13 cellular contexts compared by ENCODE assay signal in genomic region chr15:42914728-42915497, GRCh38. TPM values are rescaled to one million over a fixed set of nuclear protein-coding genes. Genes with fewer than 3 reads are reported as not detected.
A peak's percentile ranks its signal among the peaks of the same experiment; 100 is the strongest.
DNase-seq lines count a peak whose midpoint lies in the region; ATAC-seq and TF ChIP-seq lines count a peak whose summit lies in the region.
"Had no signal": no experiment of that assay in that cellular context is flagged by ENCODE, and none has a peak within 500 bp of the region (broad histone marks: within the 10 kb centered on the region; RNA-seq: fewer than 3 reads in every experiment).

No MANE protein-coding gene starts in this region.

- no peak overlapping the region for H2BK5ac ChIP-seq in mesenchymal stem cell (ENCODE audit: low read depth, low read length, poor library complexity, severe bottlenecking)

- no peak overlapping the region for H2AK5ac ChIP-seq in mesenchymal stem cell (ENCODE audit: low read length, severe bottlenecking)

- no peak overlapping the region for H3K4ac ChIP-seq in mesenchymal stem cell (ENCODE audit: low read depth in 1 of 2, low read length in 2 of 2)

- CTCF ChIA-PET in activated CD8-positive, alpha-beta memory T cell treated with anti-CD3 and anti-CD28 coated beads, Interleukin-2, amount 10 ng/mL, durations not matched to agents 7 days and 5 days (lab: Charles Lee) = interaction anchor here (1.1 to 1.3 kb wide), 2 partner anchors 12 to 211 kb away, joined by 3 read pairs; no protein-coding TSS in a partner anchor

- no peaks in the 10 kb centered on the region for H3K27me3 Mint-ChIP-seq in activated CD8-positive, alpha-beta memory T cell treated with anti-CD3 and anti-CD28 coated beads, Interleukin-2, amount 10 ng/mL, durations not matched to agents 7 days and 5 days
- H3K27me3 Mint-ChIP-seq: activated CD4-positive, alpha-beta T cell treated with anti-CD3 and anti-CD28 coated beads, Interleukin-2, amount 10 ng/mL, durations not matched to agents 7 days and 5 days had no signal

- H3K27ac ChIP-seq in DND-41 (ENCODE audit: low read length) (peak overlapping the region; percentile 41; the same call in 1 of the 2 replicates), Karpas-422 (ENCODE audit: low read length) (peak overlapping the region; percentile 27), mesenchymal stem cell (ENCODE audit: low read length, poor library complexity, severe bottlenecking) (no peak overlapping the region), heart left ventricle (no peak overlapping the region)

- no peaks in the 10 kb centered on the region for H3K27me3 ChIP-seq in DND-41 (ENCODE audit: insufficient read depth, low read length, poor library complexity)
- no peaks in the 10 kb centered on the region for H3K27me3 ChIP-seq in Karpas-422 (ENCODE audit: low read length)
- no peaks in the 10 kb centered on the region for H3K27me3 ChIP-seq in mesenchymal stem cell (ENCODE audit: control insufficient read depth in 1 of 2, insufficient read depth in 1 of 2, low read length in 2 of 2)
- no peaks in the 10 kb centered on the region for H3K27me3 ChIP-seq in heart left ventricle

- no peaks in the 10 kb centered on the region for H3K9me2 ChIP-seq in Karpas-422 (replicated peaks; ENCODE audit: insufficient read depth, low read length)

- no peaks in the 10 kb centered on the region for H3K9me3 Mint-ChIP-seq in activated CD8-positive, alpha-beta memory T cell treated with anti-CD3 and anti-CD28 coated beads, Interleukin-2, amount 10 ng/mL, durations not matched to agents 7 days and 5 days (ENCODE audit: low read depth)
- H3K9me3 Mint-ChIP-seq: activated CD4-positive, alpha-beta T cell treated with anti-CD3 and anti-CD28 coated beads, Interleukin-2, amount 10 ng/mL, durations not matched to agents 7 days and 5 days; activated naive CD4-positive, alpha-beta T cell treated with anti-CD3 and anti-CD28 coated beads for 36 hours had no signal

- no peak overlapping the region for H3K23ac ChIP-seq in mesenchymal stem cell (ENCODE audit: low read length in 2 of 2)

- H3K18ac ChIP-seq in mesenchymal stem cell (ENCODE audit: low read depth in 1 of 2, low read length in 2 of 2) = no peak overlapping the region

- ATAC-seq in DND-41 (ENCODE audit: insufficient read depth, low read depth) (peak; percentile 66), heart left ventricle (no peak)
- ATAC-seq in activated CD8-positive, alpha-beta memory T cell treated with anti-CD3 and anti-CD28 coated beads, Interleukin-2, amount 10 ng/mL, durations not matched to agents 7 days and 5 days = no peak
- ATAC-seq: mucosa of descending colon had no signal

- no peak overlapping the region for H2BK120ac ChIP-seq in mesenchymal stem cell (ENCODE audit: low read depth, low read length)

- peaks cover 11% of the 10 kb centered on the region for H3K79me1 ChIP-seq in mesenchymal stem cell (replicated peaks; ENCODE audit: low read length, poor library complexity, severe bottlenecking)

- no peak overlapping the region for H3K27ac Mint-ChIP-seq in activated CD8-positive, alpha-beta memory T cell treated with anti-CD3 and anti-CD28 coated beads, Interleukin-2, amount 10 ng/mL, durations not matched to agents 7 days and 5 days
- H3K27ac Mint-ChIP-seq: activated CD4-positive, alpha-beta T cell treated with anti-CD3 and anti-CD28 coated beads, Interleukin-2, amount 10 ng/mL, durations not matched to agents 7 days and 5 days; activated naive CD4-positive, alpha-beta T cell treated with anti-CD3 and anti-CD28 coated beads for 36 hours had no signal

- H3K36me3 ChIP-seq in DND-41 (ENCODE audit: insufficient read depth, low read length) = no peaks in the 10 kb centered on the region
- no peaks in the 10 kb centered on the region for H3K36me3 ChIP-seq in Karpas-422 (ENCODE audit: insufficient read depth, low read length)
- H3K36me3 ChIP-seq in mesenchymal stem cell (ENCODE audit: control insufficient read depth in 1 of 2, insufficient read depth in 2 of 2, low read depth in 1 of 2, low read length in 2 of 2) = no peaks in the 10 kb centered on the region
- no peaks in the 10 kb centered on the region for H3K36me3 ChIP-seq in heart left ventricle

- no peak overlapping the region for H3K4me3 ChIP-seq in DND-41 (ENCODE audit: low read depth in 1 of 2, low read length in 2 of 2)
- H3K4me3 ChIP-seq in Karpas-422 (ENCODE audit: low read length) = peak overlapping the region; percentile 33
- H3K4me3 ChIP-seq in WI38 (ENCODE audit: low read depth, low read length) = peak overlapping the region; percentile 13
- peak overlapping the region in 1 of 2 experiments; percentile 42 for H3K4me3 ChIP-seq in mesenchymal stem cell (ENCODE audit: insufficient read depth in 1 of 2, low read depth in 1 of 2, low read length in 2 of 2)
- peak overlapping the region in 3 of 12 donors; percentile 4 to 29 (median 14) for H3K4me3 ChIP-seq in heart left ventricle
- H3K4me3 ChIP-seq: mucosa of descending colon, skin epidermis had no signal

- 60% methylated on average over 2 of the region's 5 CpGs for WGBS in mesenchymal stem cell
- 74 to 75% (median 74%) methylated on average over 5 of the region's 5 CpGs for WGBS in heart left ventricle, 4 donors

- DNase-seq in DND-41 (no peak), Karpas-422 (no peak), mesenchymal stem cell (peak; percentile 45), GM03348 (ENCODE audit: low spot score) (no peak), heart left ventricle (no peak), GOT3 (lab: John Stamatoyannopoulos, UW) (no peak)
- DNase-seq in activated CD8-positive, alpha-beta memory T cell treated with anti-CD3 and anti-CD28 coated beads, Interleukin-2, amount 10 ng/mL, durations not matched to agents 7 days and 5 days = no peak
- DNase-seq: activated CD4-positive, alpha-beta T cell treated with anti-CD3 and anti-CD28 coated beads, Interleukin-2, amount 10 ng/mL, durations not matched to agents 7 days and 5 days; activated naive CD4-positive, alpha-beta T cell treated with anti-CD3 and anti-CD28 coated beads for 36 hours; mucosa of descending colon; SHP77 had no signal

- no peak overlapping the region for H4K8ac ChIP-seq in mesenchymal stem cell (ENCODE audit: low read length)

- H3K9ac ChIP-seq in DND-41 (ENCODE audit: low read depth, low read length) (no peak overlapping the region), Karpas-422 (ENCODE audit: low read length) (peak overlapping the region; percentile 10; the same call in 1 of the 2 replicates), mesenchymal stem cell (ENCODE audit: low read length) (peak overlapping the region; percentile 28)

- H3K9me3 ChIP-seq in DND-41 (ENCODE audit: insufficient read depth, low read length, severe bottlenecking) (no peaks in the 10 kb centered on the region), Karpas-422 (ENCODE audit: low read length) (no peaks in the 10 kb centered on the region), mesenchymal stem cell (ENCODE audit: control insufficient read depth, low read length) (no peaks in the 10 kb centered on the region), heart left ventricle (no peaks in the 10 kb centered on the region)
- H3K9me3 ChIP-seq: mucosa of descending colon had no signal

- H3K4me1 ChIP-seq in DND-41 (ENCODE audit: insufficient read depth, low read length) = peaks cover 38% of the 10 kb centered on the region
- peaks cover 49% of the 10 kb centered on the region for H3K4me1 ChIP-seq in Karpas-422 (ENCODE audit: low read length)
- no peaks in the 10 kb centered on the region for H3K4me1 ChIP-seq in mesenchymal stem cell (ENCODE audit: control insufficient read depth, insufficient read depth, low read depth, low read length)
- H3K4me1 ChIP-seq in heart left ventricle = peaks cover 0 to 50% (median 15%) of the 10 kb centered on the region in 12 donors

- no peak overlapping the region for H2BK15ac ChIP-seq in mesenchymal stem cell (ENCODE audit: low read depth, poor library complexity, severe bottlenecking)

- no peak for TF ChIP-seq POLR2A in heart left ventricle (IDR thresholded peaks at IDR 0.05)

- H3K14ac ChIP-seq in mesenchymal stem cell (ENCODE audit: low read length in 2 of 2) = no peak overlapping the region

- intact Hi-C loops in heart left ventricle (cut with DNase I) = loop anchor here in 1 of 10 donors (10.0 kb wide), 1 partner anchor 50 kb away; no protein-coding TSS in a partner anchor

- no peak for TF ChIP-seq CTCF in DND-41 (IDR thresholded peaks at IDR 0.05; ENCODE audit: borderline replicate concordance, extremely low read depth, low read length, poor library complexity, severe bottlenecking)
- no peak for TF ChIP-seq CTCF in WI38 (IDR thresholded peaks at IDR 0.05; ENCODE audit: low read depth, low read length)
- no peak for TF ChIP-seq CTCF in heart left ventricle (IDR thresholded peaks at IDR 0.05)

- peaks cover 3% of the 10 kb centered on the region for H3K36me3 Mint-ChIP-seq in activated CD8-positive, alpha-beta memory T cell treated with anti-CD3 and anti-CD28 coated beads, Interleukin-2, amount 10 ng/mL, durations not matched to agents 7 days and 5 days

- peaks cover 74% of the 10 kb centered on the region for H3K79me2 ChIP-seq in DND-41 (ENCODE audit: insufficient read depth, low read length)
- peaks cover 93% of the 10 kb centered on the region for H3K79me2 ChIP-seq in Karpas-422 (ENCODE audit: low read length)

- H4K20me1 ChIP-seq in DND-41 (ENCODE audit: insufficient read depth, low read length) (peaks cover 14% of the 10 kb centered on the region; the same call in 1 of the 2 replicates), Karpas-422 (ENCODE audit: insufficient read depth, low read depth, low read length) (no peaks in the 10 kb centered on the region)

- H2AFZ ChIP-seq in DND-41 (ENCODE audit: low read depth, low read length) (no peak overlapping the region), Karpas-422 (ENCODE audit: low read length) (no peak overlapping the region), mesenchymal stem cell (ENCODE audit: low read depth, low read length) (no peak overlapping the region)

- H3K4me3 Mint-ChIP-seq in activated CD8-positive, alpha-beta memory T cell treated with anti-CD3 and anti-CD28 coated beads, Interleukin-2, amount 10 ng/mL, durations not matched to agents 7 days and 5 days = no peak overlapping the region
- H3K4me3 Mint-ChIP-seq: activated CD4-positive, alpha-beta T cell treated with anti-CD3 and anti-CD28 coated beads, Interleukin-2, amount 10 ng/mL, durations not matched to agents 7 days and 5 days; activated naive CD4-positive, alpha-beta T cell treated with anti-CD3 and anti-CD28 coated beads for 36 hours had no signal

- peaks cover 34% of the 10 kb centered on the region for H3K4me1 Mint-ChIP-seq in activated CD8-positive, alpha-beta memory T cell treated with anti-CD3 and anti-CD28 coated beads, Interleukin-2, amount 10 ng/mL, durations not matched to agents 7 days and 5 days

- H4K91ac ChIP-seq in mesenchymal stem cell (ENCODE audit: low read length) = no peak overlapping the region

- H3K4me2 ChIP-seq in DND-41 (ENCODE audit: insufficient read depth, low read length) (peak overlapping the region; percentile 29; the same call in 1 of the 2 replicates), Karpas-422 (ENCODE audit: low read depth, low read length, poor library complexity, severe bottlenecking) (peak overlapping the region; percentile 59), mesenchymal stem cell (ENCODE audit: low read length, poor library complexity, severe bottlenecking) (peak overlapping the region; percentile 38)

- no peak overlapping the region for H2BK12ac ChIP-seq in mesenchymal stem cell (ENCODE audit: low read length in 2 of 2)

RNA-seq across cellular contexts. Expression of gene TTBK2, which starts 5.7 kb away (rescaled TPM):
- 13.8 and 33.8 TPM in 2 replicates for total RNA-seq in Karpas-422 (2014; rRNA removed; shearing (Covaris generic); ENCODE audit: low replicate concordance)
- polyA plus RNA-seq in mesenchymal stem cell (2013, experiment 1 of 2) = 3.6 TPM
- polyA plus RNA-seq in mesenchymal stem cell (2013, experiment 2 of 2) = 3.3 TPM
- total RNA-seq in activated CD8-positive, alpha-beta memory T cell treated with anti-CD3 and anti-CD28 coated beads, Interleukin-2, amount 10 ng/mL, durations not matched to agents 7 days and 5 days = 10 to 100 TPM; 12.9 to 20.0 TPM
- total RNA-seq in heart left ventricle = 10 to 100 TPM; 15.1 to 27.9 (median 21.5) TPM
- 1 to 10 TPM; 4.9 to 7.7 TPM for polyA plus RNA-seq in heart left ventricle

Comparison
In these comparisons a context has a peak if more than half of its experiments do, and no peak if none do; other contexts are left out.
1. H3K27ac ChIP-seq: peak in DND-41 (single experiment) and Karpas-422 (single experiment); none in mesenchymal stem cell (single experiment) and heart left ventricle (0 of 12).
2. H3K4me3 ChIP-seq: peak in Karpas-422 (single experiment) and WI38 (single experiment); none in DND-41 (0 of 2).
3. Peak in every context shown above with its lines, with median percentiles within 50 percentile points of each other: H3K4me2 ChIP-seq.